In genomic region chr9:19102631-19103345, GRCh38 we compare ENCODE assay signal across 8 cellular contexts. TPM values are rescaled to one million over a fixed set of nuclear protein-coding genes. Genes with fewer than 3 reads are reported as not detected.
A peak's percentile ranks its signal among the peaks of the same experiment; 100 is the strongest.
DNase-seq lines count a peak whose midpoint lies in the region; ATAC-seq, FAIRE-seq and TF ChIP-seq lines count a peak whose summit lies in the region.

HAUS6 (minus strand) TSS chr9:19102904; CDS start chr9:19102651, 253 bp downstream.

- H3K4me1 ChIP-seq in BE2C: no peaks in the 10 kb centered on the region
- H3K4me1 ChIP-seq in keratinocyte (ENCODE audit: control insufficient read depth, extremely low read depth, insufficient read depth, low read length): peaks cover 10% of the 10 kb centered on the region

- H3K9me1 ChIP-seq in keratinocyte (ENCODE audit: control insufficient read depth, extremely low read depth, insufficient read depth, low read length): no peaks in the 10 kb centered on the region

- peak within 1 kb of the TSS; percentile 91 for H3K4me3 Mint-ChIP-seq in chondrocyte (ENCODE audit: unreplicated experiment)

- H3K4me3 ChIP-seq in BE2C (ENCODE audit: low read depth, low read length): peak within 1 kb of the TSS; percentile 96
- H3K4me3 ChIP-seq in keratinocyte (ENCODE audit: control insufficient read depth in 2 of 3, extremely low read depth in 1 of 3, insufficient read depth in 2 of 3, low read depth in 1 of 3, low read length in 3 of 3): peak within 1 kb of the TSS; percentile 64 to 98 (median 87)

- H3K4me1 Mint-ChIP-seq in chondrocyte (ENCODE audit: low read depth): peaks cover 24% of the 10 kb centered on the region

- dilution Hi-C loops in keratinocyte (cut with MboI; ENCODE audit: extremely low pct_ligation_motif_present, low sequenced_read_pairs): no loop called here

- peak within 1 kb of the TSS; percentile 91 for H3K27ac ChIP-seq in keratinocyte (ENCODE audit: control insufficient read depth, insufficient read depth, low read length)

- H2AFZ ChIP-seq in keratinocyte (ENCODE audit: control insufficient read depth, low read length): peak within 1 kb of the TSS; percentile 99

- no peaks in the 10 kb centered on the region for H3K9me3 Mint-ChIP-seq in chondrocyte (ENCODE audit: low read depth)

- peak; percentile 95 for FAIRE-seq in keratinocyte (lab: Jason Lieb, UNC)

- peak; percentile 34 for TF ChIP-seq CTCF in BE2C (IDR thresholded peaks at IDR 0.05; ENCODE audit: low read depth, low read length)
- peak; percentile 62 for TF ChIP-seq CTCF in chondrocyte (IDR thresholded peaks at IDR 0.05)
- peak; percentile 7 to 52 (median 8) for TF ChIP-seq CTCF in keratinocyte (optimal IDR thresholded peaks at IDR 0.05 in 1 of 3, IDR thresholded peaks at IDR 0.05 in 1 of 3, conservative IDR thresholded peaks at IDR 0.05 in 1 of 3; ENCODE audit: extremely low read depth in 1 of 3, insufficient read depth in 2 of 3, low read length in 3 of 3)

- H3K36me3 ChIP-seq in BE2C (peaks cover 5% of the 10 kb centered on the region), keratinocyte (ENCODE audit: control insufficient read depth in 2 of 2, extremely low read depth in 1 of 2, insufficient read depth in 2 of 2, low read length in 2 of 2) (no peaks in the 10 kb centered on the region)

- H3K27ac Mint-ChIP-seq in chondrocyte (ENCODE audit: unreplicated experiment): peak within 1 kb of the TSS; percentile 92

- peak within 1 kb of the TSS; percentile 90 for H3K4me2 ChIP-seq in keratinocyte (ENCODE audit: control insufficient read depth, extremely low read depth, insufficient read depth, low read depth, low read length)

- peaks cover 1% of the 10 kb centered on the region for H3K36me3 Mint-ChIP-seq in chondrocyte (ENCODE audit: low read depth)

- DNase-seq in BE2C: peak; percentile 95
- DNase-seq in NCI-H510A treated with DMSO at 0.1 percent for 48 hours (lab: John Stamatoyannopoulos, UW): peak; percentile 84
- peak; percentile 69 to 88 for DNase-seq in activated CD4-positive, alpha-beta T cell treated with anti-CD3 and anti-CD28 coated beads for 24 hours (ENCODE audit: low read depth in 2 of 2)
- DNase-seq in chondrocyte (ENCODE audit: low spot score): peak; percentile 97
- peak; percentile 80 for DNase-seq in keratinocyte (ENCODE audit: low read depth, low spot score)
- peak; percentile 65 to 84 for DNase-seq in stimulated activated CD4-positive, alpha-beta T cell treated with anti-CD3 and anti-CD28 coated beads, Interleukin-15, amount 100 ng/mL, for 1 hour (ENCODE audit: low read depth in 1 of 2, low spot score in 1 of 2)

- no peaks in the 10 kb centered on the region for H3K27me3 Mint-ChIP-seq in chondrocyte (ENCODE audit: low read depth)

- peak; percentile 97 for ATAC-seq in HG03439 (IDR thresholded peaks at IDR 0.05; ENCODE audit: unreplicated experiment)

- peak within 1 kb of the TSS; percentile 86 for H3K9ac ChIP-seq in keratinocyte (ENCODE audit: control insufficient read depth, extremely low read depth, insufficient read depth, low read length)

- H3K79me2 ChIP-seq in keratinocyte (ENCODE audit: control insufficient read depth, insufficient read depth, low read length): peaks cover 41% of the 10 kb centered on the region

- H3K9me3 ChIP-seq in BE2C: no peaks in the 10 kb centered on the region
- H3K9me3 ChIP-seq in keratinocyte (ENCODE audit: control insufficient read depth, low read depth, low read length): no peaks in the 10 kb centered on the region

- TF ChIP-seq POLR2A in GM19193 (IDR thresholded peaks at IDR 0.05; ENCODE audit: extremely low read depth, insufficient read depth, insufficient read length): peak; percentile 82

- H4K20me1 ChIP-seq in keratinocyte (ENCODE audit: control insufficient read depth, extremely low read depth, insufficient read depth, low read length): no peaks in the 10 kb centered on the region

- no peaks in the 10 kb centered on the region for H3K27me3 ChIP-seq in BE2C
- no peaks in the 10 kb centered on the region for H3K27me3 ChIP-seq in keratinocyte (ENCODE audit: control insufficient read depth, extremely low read depth, insufficient read depth, low read length)

RNA-seq across cellular contexts. Expression of gene HAUS6, which starts in this region (rescaled TPM):
- 5.4 TPM for polyA plus RNA-seq in BE2C (2012; ENCODE audit: insufficient read depth, insufficient read length, low read depth)
- 6.1 to 10.2 TPM (median 7.6 TPM) in 3 replicates for total RNA-seq in chondrocyte
- polyA plus RNA-seq in keratinocyte: 8.8 to 15.7 TPM (median 9.6 TPM) in 3 replicates
- 10.2 TPM for polyA plus RNA-seq in keratinocyte (2011; ENCODE audit: low read depth)
- 5.8 and 10.3 TPM in 2 replicates for polyA plus RNA-seq in keratinocyte (2011; cell fraction: cytosol; rRNA removed)
- 10.5 and 14.3 TPM in 2 replicates for polyA plus RNA-seq in keratinocyte (2011; cell fraction: nucleus; rRNA removed)
- 6.7 and 9.4 TPM in 2 replicates for polyA plus RNA-seq in keratinocyte (2012; ENCODE audit: low replicate concordance)
- polyA minus RNA-seq in keratinocyte: 2.8 to 14.5 TPM (median 6.9 TPM) in 3 replicates
- polyA minus RNA-seq in keratinocyte (2011; cell fraction: cytosol; rRNA and poly(A)+ RNA removed): 8.2 TPM
- 9.5 and 14.9 TPM in 2 replicates for polyA minus RNA-seq in keratinocyte (2011; cell fraction: nucleus; rRNA and poly(A)+ RNA removed)

Comparison
In these comparisons a context has a peak if more than half of its experiments do, and no peak if none do; other contexts are left out.
1. Peak in every context shown above with its lines: DNase-seq, ATAC-seq, H3K4me3 ChIP-seq and H3K27ac ChIP-seq.
2. CTCF ChIP-seq: peak in every context shown above with its lines; median percentile 62 in chondrocyte; 34 in BE2C; 8 in keratinocyte.